In the genomic region with DNA sequence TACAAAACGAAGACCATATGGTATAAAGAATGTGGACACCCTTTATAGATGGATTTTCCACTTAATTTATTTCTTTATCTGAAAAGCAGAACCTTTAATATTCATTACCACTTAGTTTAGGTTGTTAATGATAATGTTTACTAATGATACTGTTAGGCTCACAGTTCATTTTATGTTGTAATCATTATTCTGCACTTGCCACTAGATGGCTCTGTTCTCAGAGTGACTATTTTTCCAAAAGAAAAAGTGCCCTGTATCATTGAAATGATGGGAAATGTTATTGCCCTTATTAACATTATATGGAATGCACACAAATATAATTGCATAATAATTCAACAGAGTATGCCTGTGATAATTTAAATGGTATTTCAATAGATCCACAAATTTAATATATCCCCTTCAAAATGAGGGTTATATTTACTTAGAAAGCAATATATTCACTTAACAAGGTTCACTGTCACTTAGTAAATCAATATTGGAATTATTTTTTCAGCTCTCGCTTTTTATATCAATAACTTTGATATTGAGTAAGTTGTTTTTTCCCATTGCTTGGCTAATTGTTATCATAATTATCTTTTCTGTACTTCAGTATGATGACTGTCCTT, we compare ENCODE assay signal across 8 cellular contexts.
A peak's percentile ranks its signal among the peaks of the same experiment; 100 is the strongest.
DNase-seq lines count a peak whose midpoint lies in the region; ATAC-seq, FAIRE-seq and TF ChIP-seq lines count a peak whose summit lies in the region.

No MANE protein-coding gene starts in this region.

- no peaks in the 10 kb centered on the region for H4K20me1 ChIP-seq in OCI-LY3 (ENCODE audit: insufficient read depth, low read length)

- H3K36me3 ChIP-seq in right atrium auricular region (no peaks in the 10 kb centered on the region), OCI-LY3 (replicated peaks; ENCODE audit: low read depth, low read length) (no peaks in the 10 kb centered on the region)

- H3K4me3 Mint-ChIP-seq in activated naive CD8-positive, alpha-beta T cell treated with anti-CD3 and anti-CD28 coated beads, Interleukin-2, amount 50 U/mL, for 24 hours: no peak overlapping the region

- H3K27me3 ChIP-seq in right atrium auricular region: no peaks in the 10 kb centered on the region
- no peaks in the 10 kb centered on the region for H3K27me3 ChIP-seq in OCI-LY3 (ENCODE audit: low read depth, low read length)

- H3K27ac ChIP-seq in right atrium auricular region: peak overlapping the region in 1 of 2 donors; percentile 72
- no peak overlapping the region for H3K27ac ChIP-seq in OCI-LY3 (ENCODE audit: low read length)

- H2AFZ ChIP-seq in OCI-LY3 (ENCODE audit: low read depth, low read length): no peak overlapping the region

- H3K9me3 ChIP-seq in right atrium auricular region (no peaks in the 10 kb centered on the region), OCI-LY3 (ENCODE audit: insufficient read depth, low read length) (no peaks in the 10 kb centered on the region)

- no peaks in the 10 kb centered on the region for H3K27me3 Mint-ChIP-seq in activated naive CD8-positive, alpha-beta T cell treated with anti-CD3 and anti-CD28 coated beads, Interleukin-2, amount 50 U/mL, for 24 hours

- H3K4me2 ChIP-seq in OCI-LY3 (ENCODE audit: low read length): no peak overlapping the region

- ATAC-seq in activated naive CD8-positive, alpha-beta T cell treated with anti-CD3 and anti-CD28 coated beads, Interleukin-2, amount 50 U/mL, for 24 hours: no peak
- no peak for ATAC-seq in HG03095 (IDR thresholded peaks at IDR 0.05; ENCODE audit: unreplicated experiment)

- H3K9me3 Mint-ChIP-seq in activated naive CD8-positive, alpha-beta T cell treated with anti-CD3 and anti-CD28 coated beads, Interleukin-2, amount 50 U/mL, for 24 hours: no peaks in the 10 kb centered on the region

- DNase-seq in right atrium auricular region (ENCODE audit: low spot score): no peak
- DNase-seq in cardiac septum (ENCODE audit: low spot score): no peak
- no peak for DNase-seq in frontal cortex (ENCODE audit: low spot score in 2 of 2)
- no peak for DNase-seq in activated naive CD8-positive, alpha-beta T cell treated with anti-CD3 and anti-CD28 coated beads, Interleukin-2, amount 50 U/mL, for 24 hours
- DNase-seq in activated gamma-delta T cell treated with Interleukin-2 at 50 U/mL for 16 hours: no peak
- no peak for DNase-seq in posterior vena cava (ENCODE audit: low spot score)

- TF ChIP-seq CTCF in right atrium auricular region (IDR thresholded peaks at IDR 0.05) (peak; percentile 37 to 71), OCI-LY3 (IDR thresholded peaks at IDR 0.05; ENCODE audit: low read depth, low read length) (peak; percentile 74)

- no peaks in the 10 kb centered on the region for H3K4me1 Mint-ChIP-seq in activated naive CD8-positive, alpha-beta T cell treated with anti-CD3 and anti-CD28 coated beads, Interleukin-2, amount 50 U/mL, for 24 hours

- H3K79me2 ChIP-seq in OCI-LY3 (ENCODE audit: low read length): no peaks in the 10 kb centered on the region

- no peak overlapping the region for H3K4me3 ChIP-seq in right atrium auricular region
- H3K4me3 ChIP-seq in OCI-LY3 (ENCODE audit: low read length): no peak overlapping the region

- intact Hi-C loops in cardiac septum (cut with DNase I): loop anchor here (10.0 kb wide), 1 partner anchor 131 kb away; no protein-coding TSS in a partner anchor
- intact Hi-C loops in posterior vena cava (cut with DNase I): no loop called here

- H3K27ac Mint-ChIP-seq in activated naive CD8-positive, alpha-beta T cell treated with anti-CD3 and anti-CD28 coated beads, Interleukin-2, amount 50 U/mL, for 24 hours: no peak overlapping the region

- no peak overlapping the region for H3K9ac ChIP-seq in OCI-LY3 (ENCODE audit: low read length)

- H3K4me1 ChIP-seq in right atrium auricular region (peaks cover 0 to 33% of the 10 kb centered on the region in 2 donors), OCI-LY3 (ENCODE audit: low read length) (no peaks in the 10 kb centered on the region)

- peak; percentile 90 for FAIRE-seq in frontal cortex (lab: Jason Lieb, UNC)

- no peaks in the 10 kb centered on the region for H3K36me3 Mint-ChIP-seq in activated naive CD8-positive, alpha-beta T cell treated with anti-CD3 and anti-CD28 coated beads, Interleukin-2, amount 50 U/mL, for 24 hours (ENCODE audit: low read depth)
